Comparison of ENCODE assay signal across 28 cellular contexts in genomic region chr2:190546734-190547133, GRCh38.
"Had no signal": no experiment of that assay in that cellular context is flagged by ENCODE, and none has a peak within 500 bp of the region (broad histone marks: within the 10 kb centered on the region; RNA-seq: fewer than 3 reads in every experiment).

No MANE protein-coding gene starts in this region.

- H3K4me3 ChIP-seq: coronary artery, esophagus muscularis mucosa, gastroesophageal sphincter, heart left ventricle, lower lobe of right lung, neural progenitor cell, psoas muscle, skin epidermis, spleen, thoracic aorta, transverse colon, upper lobe of right lung, uterus had no signal

- H3K27me3 Mint-ChIP-seq: memory B cell; stimulated activated memory B cell treated with anti-CD40 and anti-IgM and Interleukin-4, amounts not matched to agents 10 μg/mL and 1 μg/mL and 100 μg/mL, for 72 hours had no signal

- H3K4me3 Mint-ChIP-seq: immature natural killer cell; memory B cell; nephron; neural progenitor cell; stimulated activated memory B cell treated with anti-CD40 and anti-IgM and Interleukin-4, amounts not matched to agents 10 μg/mL and 1 μg/mL and 100 μg/mL, for 72 hours had no signal

- H3K27me3 ChIP-seq: esophagus muscularis mucosa, foreskin keratinocyte, gastroesophageal sphincter, heart left ventricle, neural progenitor cell, spleen, transverse colon, upper lobe of right lung, uterus had no signal

- H2AFZ ChIP-seq: neural progenitor cell had no signal

- ATAC-seq: foreskin keratinocyte; gastroesophageal sphincter; heart left ventricle; left ventricle myocardium superior; lower lobe of right lung; psoas muscle; right cardiac atrium; stimulated activated memory B cell treated with anti-CD40 and anti-IgM and Interleukin-4, amounts not matched to agents 10 μg/mL and 1 μg/mL and 100 μg/mL, for 72 hours; stimulated activated naive CD8-positive, alpha-beta T cell treated with anti-CD3 and anti-CD28 coated beads, Interleukin-15, Interleukin-2, amounts not matched to agents 100 U/mL and 50 U/mL, for 24 hours; upper lobe of right lung had no signal

- H3K27ac Mint-ChIP-seq: memory B cell; neural progenitor cell; stimulated activated memory B cell treated with anti-CD40 and anti-IgM and Interleukin-4, amounts not matched to agents 10 μg/mL and 1 μg/mL and 100 μg/mL, for 72 hours had no signal

- H3K4me2 ChIP-seq: neural progenitor cell had no signal

- H3K36me3 ChIP-seq: esophagus muscularis mucosa, gastroesophageal sphincter, heart left ventricle, lower lobe of right lung, neural progenitor cell, spleen, thoracic aorta, transverse colon, upper lobe of right lung, uterus had no signal

- H3K27ac ChIP-seq: coronary artery, esophagus muscularis mucosa, foreskin keratinocyte, gastroesophageal sphincter, lower lobe of right lung, neural progenitor cell, psoas muscle, skin epidermis, spleen, thoracic aorta, transverse colon, upper lobe of right lung, uterus had no signal

- H3K4me1 Mint-ChIP-seq: neural progenitor cell had no signal

- H3K9ac ChIP-seq: neural progenitor cell had no signal

- H3K4me1 ChIP-seq: gastroesophageal sphincter, lower lobe of right lung, neural progenitor cell, psoas muscle, upper lobe of right lung, uterus had no signal

- DNase-seq: dermis blood vessel endothelial cell; effector memory CD4-positive, alpha-beta T cell; foreskin keratinocyte; heart left ventricle; hypothalamus; immature natural killer cell; islet precursor cell; kidney glomerular epithelial cell; left ventricle myocardium superior; lower lobe of right lung; psoas muscle; right cardiac atrium; spleen; stimulated activated CD4-positive, alpha-beta T cell treated with anti-CD3 and anti-CD28 coated beads, Interleukin-4, amount 100 ng/mL, for 4 hours; stimulated activated naive CD8-positive, alpha-beta T cell treated with anti-CD3 and anti-CD28 coated beads, Interleukin-15, Interleukin-2, amounts not matched to agents 100 U/mL and 50 U/mL, for 24 hours; substantia nigra; transverse colon; upper lobe of right lung; uterus had no signal

- H3K9me3 ChIP-seq: upper lobe of right lung had no signal
